In genomic region chr17:13070732-13071131, GRCh38 we compare ENCODE assay signal across 11 cellular contexts.
"Had no signal": no experiment of that assay in that cellular context is flagged by ENCODE, and none has a peak within 500 bp of the region (broad histone marks: within the 10 kb centered on the region; RNA-seq: fewer than 3 reads in every experiment).

No MANE protein-coding gene starts in this region.

- H3K36me3 ChIP-seq: HAP-1 had no signal

- H3K4me2 ChIP-seq: GM23338 had no signal

- ATAC-seq: GM23338, HCT116 had no signal

- H3K27ac ChIP-seq: GM23248 had no signal

- DNase-seq: GM23248, GOT3, H7, H9, HCEC 1CT, HFFc6 had no signal

- H2AFZ ChIP-seq: GM23248, GM23338 had no signal

- FAIRE-seq: H1, H54 had no signal

- H3K4me3 ChIP-seq: GM23248, GM23338, HAP-1 had no signal

- H3K9me3 ChIP-seq: HAP-1 had no signal

- H3K4me1 ChIP-seq: HAP-1 had no signal

- H3K9ac ChIP-seq: GM23248 had no signal
